ENCODE assay signal across 8 cellular contexts in the genomic region with DNA sequence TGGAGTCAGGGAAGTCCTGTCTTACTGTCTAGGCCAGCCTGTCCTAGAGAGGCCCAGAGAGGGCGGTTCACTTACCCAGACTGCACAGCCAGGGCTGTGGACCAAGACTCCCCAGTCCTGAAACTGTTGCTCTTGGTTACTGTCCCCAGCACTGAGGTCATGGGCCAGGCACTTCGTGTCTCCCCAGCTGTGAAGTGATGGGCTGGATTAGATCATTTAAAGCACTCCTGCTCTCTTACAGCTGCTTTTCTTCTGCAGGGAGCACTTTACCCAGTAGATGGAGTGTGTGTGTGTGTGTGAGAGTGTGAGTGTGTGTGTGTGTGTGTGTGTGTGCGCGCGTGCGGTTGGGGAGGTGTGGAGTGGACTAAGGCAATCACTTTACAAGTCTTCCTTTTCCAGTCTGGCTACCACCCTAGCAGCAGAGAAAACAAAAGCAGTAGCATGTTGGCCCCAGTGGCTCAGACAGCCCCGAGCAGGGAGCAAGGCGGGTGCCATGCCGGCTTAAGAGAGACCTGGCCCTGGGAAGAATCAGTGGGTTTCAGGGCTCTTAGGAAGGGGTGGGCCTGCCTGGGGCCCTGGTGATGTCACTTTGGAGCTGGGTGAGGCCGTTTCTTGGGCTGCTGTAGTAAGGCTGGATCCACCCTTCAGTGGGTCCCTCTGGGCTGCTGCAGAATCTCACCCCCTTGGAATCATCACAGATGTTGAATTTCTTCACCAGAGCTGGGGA. TPM values are rescaled to one million over a fixed set of nuclear protein-coding genes. Genes with fewer than 3 reads are reported as not detected.
A peak's percentile ranks its signal among the peaks of the same experiment; 100 is the strongest.
DNase-seq lines count a peak whose midpoint lies in the region; ATAC-seq and TF ChIP-seq lines count a peak whose summit lies in the region.

No MANE protein-coding gene starts in this region.

- H2AFZ ChIP-seq in smooth muscle cell (ENCODE audit: low read depth) = no peak overlapping the region

- H3F3A ChIP-seq in smooth muscle cell (ENCODE audit: low read depth) = peaks cover 37% of the 10 kb centered on the region

- peak overlapping the region; percentile 97 for H3K4me2 ChIP-seq in smooth muscle cell

- H3K27me3 ChIP-seq in smooth muscle cell (ENCODE audit: low read depth) = no peaks in the 10 kb centered on the region

- H3K79me2 ChIP-seq in smooth muscle cell (ENCODE audit: low read depth) = peaks cover 67% of the 10 kb centered on the region

- no peak for TF ChIP-seq CTCF in smooth muscle cell (IDR thresholded peaks at IDR 0.05; ENCODE audit: borderline replicate concordance, insufficient read depth, poor library complexity, severe bottlenecking)

- H3K4me3 ChIP-seq in smooth muscle cell = peak overlapping the region; percentile 99

- peaks cover 64% of the 10 kb centered on the region for H4K20me1 ChIP-seq in smooth muscle cell (ENCODE audit: low read depth)

- peak overlapping the region; percentile 91 for H3K9ac ChIP-seq in smooth muscle cell (ENCODE audit: low read depth)

- WGBS in smooth muscle cell (ENCODE audit: low lambda C conversion rate) = 23% methylated on average over 10 of the region's 10 CpGs

- H3K27ac ChIP-seq in smooth muscle cell (ENCODE audit: low read depth) = peak overlapping the region; percentile 82

- H3K36me3 ChIP-seq in smooth muscle cell (ENCODE audit: low read depth) = no peaks in the 10 kb centered on the region

- DNase-seq in activated naive CD4-positive, alpha-beta T cell treated with Interleukin-2 at 50 U/mL for 16 hours = peak; percentile 9
- no peak for DNase-seq in activated naive CD4-positive, alpha-beta T cell (lab: John Stamatoyannopoulos, UW)
- DNase-seq in globus pallidus (ENCODE audit: low spot score) = peak; percentile 57
- no peak for DNase-seq in smooth muscle cell (lab: John Stamatoyannopoulos, UW; ENCODE audit: unreplicated experiment)
- no peak for DNase-seq in HuH-7.5 (ENCODE audit: low spot score)
- DNase-seq in SIG-M5 treated with dmso at 0.1 percent for 504 hours (lab: John Stamatoyannopoulos, UW; ENCODE audit: unreplicated experiment) = no peak

- peak; percentile 1; the same call in 2 of the 3 replicates for ATAC-seq in SK-N-SH treated with all-trans-retinoic acid at 6 μM for 48 hours
- no peak for ATAC-seq in GM19023 (IDR thresholded peaks at IDR 0.05; ENCODE audit: unreplicated experiment)

- no peaks in the 10 kb centered on the region for H3K9me3 ChIP-seq in smooth muscle cell (replicated peaks; ENCODE audit: low read depth)

- peaks cover 9% of the 10 kb centered on the region for H3K4me1 ChIP-seq in smooth muscle cell (ENCODE audit: low read depth)

TF ChIP-seq in SK-N-SH treated with all-trans-retinoic acid at 6 μM for 48 hours, 23 proteins besides CTCF, POLR2A, EP300 and RAD21:
- TF ChIP-seq OSR1 (CRISPR knock-in tag; IDR thresholded peaks at IDR 0.05) = no peak
- TF ChIP-seq, protein P1, sequence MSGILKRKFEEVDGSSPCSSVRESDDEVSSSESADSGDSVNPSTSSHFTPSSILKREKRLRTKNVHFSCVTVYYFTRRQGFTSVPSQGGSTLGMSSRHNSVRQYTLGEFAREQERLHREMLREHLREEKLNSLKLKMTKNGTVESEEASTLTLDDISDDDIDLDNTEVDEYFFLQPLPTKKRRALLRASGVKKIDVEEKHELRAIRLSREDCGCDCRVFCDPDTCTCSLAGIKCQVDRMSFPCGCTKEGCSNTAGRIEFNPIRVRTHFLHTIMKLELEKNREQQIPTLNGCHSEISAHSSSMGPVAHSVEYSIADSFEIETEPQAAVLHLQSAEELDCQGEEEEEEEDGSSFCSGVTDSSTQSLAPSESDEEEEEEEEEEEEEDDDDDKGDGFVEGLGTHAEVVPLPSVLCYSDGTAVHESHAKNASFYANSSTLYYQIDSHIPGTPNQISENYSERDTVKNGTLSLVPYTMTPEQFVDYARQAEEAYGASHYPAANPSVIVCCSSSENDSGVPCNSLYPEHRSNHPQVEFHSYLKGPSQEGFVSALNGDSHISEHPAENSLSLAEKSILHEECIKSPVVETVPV (CRISPR knock-in tag; IDR thresholded peaks at IDR 0.05) = 0 out of 2 replicates have a peak, but pooled peaks have one; percentile 8

RNA-seq across cellular contexts. Expression of gene SPSB1, which starts 2.4 kb away (rescaled TPM):
- total RNA-seq in smooth muscle cell = 27.6 and 38.0 TPM in 2 replicates
- polyA plus RNA-seq in smooth muscle cell = 37.0 and 44.5 TPM in 2 replicates

Comparison
In these comparisons a context has a peak if more than half of its experiments do, and no peak if none do; other contexts are left out.
1. DNase-seq: peak in activated naive CD4-positive, alpha-beta T cell treated with Interleukin-2 at 50 U/mL for 16 hours (single experiment) and globus pallidus (single experiment); none in activated naive CD4-positive, alpha-beta T cell (0 of 4), smooth muscle cell (single experiment), HuH-7.5 (single experiment) and SIG-M5 treated with dmso at 0.1 percent for 504 hours (single experiment).